9 cellular contexts compared by ENCODE assay signal in genomic region chr1:117654485-117655219, GRCh38. TPM values are rescaled to one million over a fixed set of nuclear protein-coding genes. Genes with fewer than 3 reads are reported as not detected.
DNase-seq lines count a peak whose midpoint lies in the region; ATAC-seq, FAIRE-seq and TF ChIP-seq lines count a peak whose summit lies in the region.
"Had no signal": no experiment of that assay in that cellular context is flagged by ENCODE, and none has a peak within 500 bp of the region (broad histone marks: within the 10 kb centered on the region; RNA-seq: fewer than 3 reads in every experiment).

No MANE protein-coding gene starts in this region.

- CTCF ChIA-PET in GM12878 (lab: Yijun Ruan, JAX), result interaction anchor here (1.6 kb wide), 2 partner anchors 11 to 119 kb away, joined by 4 to 5 read pairs; no protein-coding TSS in a partner anchor

- intact Hi-C loops in GM12878 (cut with micrococcal nuclease; ENCODE audit: unreplicated experiment) (loop anchor here (2.0 to 5.0 kb wide), 2 partner anchors 48 to 287 kb away; partner anchors contain the start of genes MAN1A2 and TENT5C), head of caudate nucleus (cut with DNase I) (no loop called here)

- TF ChIP-seq RAD21 in GM12878 (IDR thresholded peaks at IDR 0.05; ENCODE audit: insufficient read depth, low read depth, low read length), result no peak

- RAD21 ChIA-PET in GM12878 (lab: Charles Lee; ENCODE audit: unreplicated experiment), result interaction anchor here (1.4 to 2.4 kb wide), 3 partner anchors 10 to 120 kb away, joined by 3 to 5 read pairs (median 5); no protein-coding TSS in a partner anchor

- no peak overlapping the region for H3K27ac Mint-ChIP-seq in progenitor cell of endocrine pancreas

- in situ Hi-C loops in GM12878 (cut with MboI), result loop anchor here (25.0 kb wide), 1 partner anchor 1092 kb away; the partner anchor contains the start of gene CD58

- no peak overlapping the region for H2AFZ ChIP-seq in GM12878 (ENCODE audit: control insufficient read depth, low read depth, low read length)

- TF ChIP-seq CTCF in GM10266 (IDR thresholded peaks at IDR 0.05; ENCODE audit: control insufficient read depth, insufficient read depth, low read depth, missing control alignments) (no peak), GM12878 (IDR thresholded peaks at IDR 0.05 in 2 of 3, conservative IDR thresholded peaks at IDR 0.05 in 1 of 3; ENCODE audit: control insufficient read depth in 2 of 3, extremely low read depth in 1 of 3, insufficient read depth in 1 of 3, low read depth in 3 of 3, low read length in 3 of 3) (no peak), progenitor cell of endocrine pancreas (IDR thresholded peaks at IDR 0.05; ENCODE audit: unreplicated experiment) (no peak)

- 16% methylated on average over 6 of the region's 6 CpGs for WGBS in GM12878 (ENCODE audit: insufficient coverage, insufficient replicate concordance, low lambda C conversion rate, missing lambda C conversion rate)

- peaks cover 18% of the 10 kb centered on the region for H3K27me3 Mint-ChIP-seq in progenitor cell of endocrine pancreas

- peak overlapping the region; percentile 76 for H3K27ac ChIP-seq in GM12878 (ENCODE audit: control insufficient read depth, insufficient read depth)

- peaks cover 0 to 3% of the 10 kb centered on the region in 2 experiments; a peak in 2 of 4 replicates for H3K27me3 ChIP-seq in GM12878 (replicated peaks in 1 of 2; ENCODE audit: control insufficient read depth in 2 of 2, insufficient read depth in 2 of 2, low read length in 1 of 2)

- no TSS peak for BruUV-seq in GM12878 (replicated peaks; lab: Mats Ljungman, UMichigan)

- no peaks in the 10 kb centered on the region for H4K20me1 ChIP-seq in GM12878 (ENCODE audit: control insufficient read depth, insufficient read depth)

- H3K36me3 Mint-ChIP-seq in progenitor cell of endocrine pancreas (ENCODE audit: insufficient read depth), result no peaks in the 10 kb centered on the region

- H3K4me2 ChIP-seq in GM12878 (ENCODE audit: control insufficient read depth, insufficient read depth), result peak overlapping the region; percentile 71

- H3K79me2 ChIP-seq in GM12878 (ENCODE audit: control insufficient read depth, insufficient read depth, low read length), result no peaks in the 10 kb centered on the region

- ATAC-seq in GM21360 (IDR thresholded peaks at IDR 0.05; ENCODE audit: unreplicated experiment) (peak; percentile 73), HG03521 (IDR thresholded peaks at IDR 0.05; ENCODE audit: unreplicated experiment) (peak; percentile 81), GM12878 (peak; percentile 84)

- no peak overlapping the region for H3K4me3 Mint-ChIP-seq in progenitor cell of endocrine pancreas (ENCODE audit: low read depth)

- SMC1A ChIA-PET in GM12878 (lab: Charles Lee; ENCODE audit: uncharacterized antibody, unreplicated experiment), result interaction anchor here (0.9 to 2.2 kb wide), 3 partner anchors 9 to 121 kb away, joined by 3 to 6 read pairs (median 3); no protein-coding TSS in a partner anchor

- H3K4me3 ChIP-seq in GM12878, result peak overlapping the region; percentile 35; the same call in 1 of the 2 replicates

- DNase-seq in GM10266 (ENCODE audit: extremely low spot score) (peak; percentile 62), GM12878 (ENCODE audit: low read depth, low spot score) (peak; percentile 89), head of caudate nucleus (no peak), DMS153 treated with DMSO at 0.1 percent for 48 hours (lab: John Stamatoyannopoulos, UW; ENCODE audit: unreplicated experiment) (no peak), cerebellar nuclear complex (lab: John Stamatoyannopoulos, UW) (no peak), progenitor cell of endocrine pancreas (ENCODE audit: low spot score, unreplicated experiment) (no peak)

- TF ChIP-seq POLR2A in GM12878 (IDR thresholded peaks at IDR 0.05; ENCODE audit: low read depth, low read length), result no peak

- peaks cover 63% of the 10 kb centered on the region for H3K4me1 ChIP-seq in GM12878 (ENCODE audit: control insufficient read depth, insufficient read depth, low read length)

- H3K36me3 ChIP-seq in GM12878 (ENCODE audit: control insufficient read depth in 2 of 2, insufficient read depth in 2 of 2, low read length in 1 of 2), result no peaks in the 10 kb centered on the region

- peak overlapping the region; percentile 26 for H3K9ac ChIP-seq in GM12878 (ENCODE audit: control insufficient read depth, insufficient read depth, low read length)

- peaks cover 16% of the 10 kb centered on the region for H3K4me1 Mint-ChIP-seq in progenitor cell of endocrine pancreas (ENCODE audit: low read depth)

- peaks cover 2% of the 10 kb centered on the region; the same call in 1 of the 3 replicates for H3K9me3 ChIP-seq in GM12878 (replicated peaks; ENCODE audit: control insufficient read depth, insufficient read depth, low read length)

- POLR2A ChIA-PET in GM12878 (lab: Charles Lee), result interaction anchor here (2.5 kb wide), 1 partner anchor 9 kb away, joined by 13 read pairs; no protein-coding TSS in a partner anchor

- peak; percentile 85 to 98; a peak in 3 of 4 replicates for TF ChIP-seq EP300 in GM12878 (IDR thresholded peaks at IDR 0.05; ENCODE audit: borderline replicate concordance in 1 of 2, control insufficient read depth in 1 of 2, low read depth in 2 of 2, low read length in 2 of 2)

- peak; percentile 99 for FAIRE-seq in GM12878 (lab: Jason Lieb, UNC)
- FAIRE-seq: colon had no signal

- no peaks in the 10 kb centered on the region for H3K9me3 Mint-ChIP-seq in progenitor cell of endocrine pancreas (ENCODE audit: low read depth)

TF ChIP-seq in GM12878, 131 proteins besides CTCF, POLR2A, EP300 and RAD21 (continues in another document):
- TF ChIP-seq ZNF207 (IDR thresholded peaks at IDR 0.05; ENCODE audit: borderline replicate concordance) (no peak), MAX (IDR thresholded peaks at IDR 0.05; ENCODE audit: low read depth, low read length) (no peak), TARDBP (IDR thresholded peaks at IDR 0.05; ENCODE audit: borderline replicate concordance) (no peak), YBX1 (IDR thresholded peaks at IDR 0.05) (no peak), RFX5 (IDR thresholded peaks at IDR 0.05; ENCODE audit: low read depth, low read length) (no peak), CREM (IDR thresholded peaks at IDR 0.05; ENCODE audit: low read depth) (peak; percentile 78), HSF1 (IDR thresholded peaks at IDR 0.05; ENCODE audit: low read depth, low read length) (no peak), PAX5 (IDR thresholded peaks at IDR 0.05; ENCODE audit: borderline replicate concordance, low read depth, low read length) (peak; percentile 93), TCF7 (IDR thresholded peaks at IDR 0.05; ENCODE audit: borderline replicate concordance) (no peak), ATF7 (IDR thresholded peaks at IDR 0.05; ENCODE audit: low read depth) (peak; percentile 92), KDM1A (IDR thresholded peaks at IDR 0.05; ENCODE audit: borderline replicate concordance) (no peak), EZH2 (IDR thresholded peaks at IDR 0.05; ENCODE audit: borderline replicate concordance, control insufficient read depth, low read depth, low read length) (no peak), NR2C1 (IDR thresholded peaks at IDR 0.05) (no peak), IRF5 (IDR thresholded peaks at IDR 0.05; ENCODE audit: borderline replicate concordance) (no peak), GABPA (IDR thresholded peaks at IDR 0.05; ENCODE audit: low read depth) (peak; percentile 54; the same call in 1 of the 2 replicates)

RNA-seq across cellular contexts. Expression of gene TENT5C, which starts 48.8 kb away (rescaled TPM):
- 0.20 TPM in 1 of 2 replicates, not detected in the other for total RNA-seq in GM12878 (2013; cell fraction: nucleolus; rRNA removed)
- total RNA-seq in GM12878 (2014; rRNA removed) (0.65 and 0.73 TPM in 2 replicates), GM12878 (2014; rRNA removed; fragmentation: Illumina TruSeq; extraction: Trizol) (0.76 and 0.78 TPM in 2 replicates), GM12878 (2021) (1.4 and 1.6 TPM in 2 replicates), progenitor cell of endocrine pancreas (11.4 and 13.6 TPM in 2 replicates)
- polyA plus RNA-seq in GM12878 (2011; ENCODE audit: low read depth), result 2.5 TPM
- polyA plus RNA-seq in GM12878 (2011; rRNA removed) (0.19 and 0.20 TPM in 2 replicates), GM12878 (2014; fragmentation: Illumina TruSeq; extraction: Trizol) (1.1 and 1.3 TPM in 2 replicates), GM12878 (2014; fragmentation: Nextera tagmentation; extraction: Ambion mirVana) (under 1 TPM; 0.31 to 0.53 TPM), GM12878 (2014; rRNA removed) (0.61 and 0.79 TPM in 2 replicates), GM12878 (2016; fragmentation: Nextera tagmentation; extraction: Ambion mirVana) (1 to 10 TPM; 2.2 to 2.4 TPM)
- polyA plus RNA-seq in GM12878 (2011; cell fraction: cytosol; rRNA removed), result 0.20 and 0.24 TPM in 2 replicates
- 0.09 and 0.23 TPM in 2 replicates for polyA plus RNA-seq in GM12878 (2011; cell fraction: nucleus; rRNA removed)
- polyA plus RNA-seq in GM12878 (2012), result 2.0 and 3.1 TPM in 2 replicates
- 0.51 and 0.62 TPM in 2 replicates for polyA minus RNA-seq in GM12878 (2011; rRNA and poly(A)+ RNA removed)
- 0.31 TPM in 1 of 2 replicates, not detected in the other for polyA minus RNA-seq in GM12878 (2011; cell fraction: cytosol; rRNA and poly(A)+ RNA removed)
- 0.12 and 0.29 TPM in 2 replicates for polyA minus RNA-seq in GM12878 (2011; cell fraction: nucleus; rRNA and poly(A)+ RNA removed)

Comparison
In these comparisons a context has a peak if more than half of its experiments do, and no peak if none do; other contexts are left out.
1. DNase-seq: peak in GM10266 (single experiment) and GM12878 (single experiment); none in head of caudate nucleus (0 of 42), DMS153 treated with DMSO at 0.1 percent for 48 hours (single experiment), cerebellar nuclear complex (0 of 2) and progenitor cell of endocrine pancreas (single experiment).
2. Peak in every context shown above with its lines, with median percentiles within 50 percentile points of each other: ATAC-seq.